In the genomic region with DNA sequence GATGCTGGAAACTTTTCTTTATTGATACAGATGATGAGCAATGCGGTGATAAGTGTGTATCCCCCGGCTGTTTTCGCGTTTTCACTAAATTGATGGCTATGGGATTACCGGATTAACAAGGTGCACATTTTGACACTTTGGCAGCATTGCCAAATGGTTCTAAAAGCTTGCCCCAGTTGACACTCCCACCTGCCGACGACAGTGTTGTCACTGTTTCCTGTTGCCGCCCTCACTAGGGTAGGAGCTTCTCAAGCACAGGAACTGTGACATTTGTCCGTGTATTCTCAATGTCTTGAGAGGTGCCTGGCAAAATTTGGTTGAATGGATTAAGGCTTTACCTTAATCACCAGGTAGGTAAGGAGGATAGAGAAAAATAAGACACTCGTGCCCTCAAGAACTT, we compare ENCODE assay signal across 8 cellular contexts. TPM values are rescaled to one million over a fixed set of nuclear protein-coding genes. Genes with fewer than 3 reads are reported as not detected.
A peak's percentile ranks its signal among the peaks of the same experiment; 100 is the strongest.
DNase-seq lines count a peak whose midpoint lies in the region; ATAC-seq, FAIRE-seq and TF ChIP-seq lines count a peak whose summit lies in the region.

No MANE protein-coding gene starts in this region.

- H3K4me1 ChIP-seq in small intestine (ENCODE audit: control insufficient read depth in 2 of 2, insufficient read depth in 1 of 2, low read depth in 1 of 2, low read length in 1 of 2): peaks cover 3 to 4% of the 10 kb centered on the region in 2 donors

- no peaks in the 10 kb centered on the region for H3K36me3 ChIP-seq in small intestine (ENCODE audit: control insufficient read depth in 2 of 2, insufficient read depth in 2 of 2, low read length in 2 of 2)

- DNase-seq in RWPE1 (ENCODE audit: low spot score) (no peak), small intestine (peak; percentile 61), NCI-H2196 treated with DMSO at 0.1 percent for 48 hours (lab: John Stamatoyannopoulos, UW; ENCODE audit: unreplicated experiment) (no peak), Ammon's horn (ENCODE audit: low spot score) (no peak), HEK293T (ENCODE audit: extremely low spot score) (no peak)
- DNase-seq in activated naive CD4-positive, alpha-beta T cell treated with anti-CD3 and anti-CD28 coated beads, Interleukin-2, amount 10 ng/mL, durations not matched to agents 7 days and 5 days: peak; percentile 89

- H3K27ac ChIP-seq in RWPE1 (peak overlapping the region; percentile 59), small intestine (ENCODE audit: low read depth in 1 of 2, low read length in 1 of 2) (peak overlapping the region; percentile 82 to 87)

- no peaks in the 10 kb centered on the region for H3K27me3 ChIP-seq in small intestine (ENCODE audit: control insufficient read depth in 2 of 2, insufficient read depth in 2 of 2, low read length in 2 of 2)

- H3K36me3 Mint-ChIP-seq in activated naive CD4-positive, alpha-beta T cell treated with anti-CD3 and anti-CD28 coated beads, Interleukin-2, amount 10 ng/mL, durations not matched to agents 7 days and 5 days: peaks cover 38% of the 10 kb centered on the region

- POLR2A ChIA-PET in RWPE1 (lab: Yijun Ruan, JAX; ENCODE audit: low non-redundant PET) (no interaction called here), HEK293T (lab: Yijun Ruan, JAX) (interaction anchor here (1.0 to 1.7 kb wide), 3 partner anchors 77 to 93 kb away, joined by 3 to 8 read pairs (median 4); a partner anchor contains a TSS)

- H3K9me3 Mint-ChIP-seq in activated naive CD4-positive, alpha-beta T cell treated with anti-CD3 and anti-CD28 coated beads, Interleukin-2, amount 10 ng/mL, durations not matched to agents 7 days and 5 days: no peaks in the 10 kb centered on the region

- WGBS in small intestine, 3 donors: 22 to 38% (median 27%) methylated on average over 10 of the region's 10 CpGs

- no peaks in the 10 kb centered on the region for H3K9me3 ChIP-seq in small intestine (ENCODE audit: control insufficient read depth, low read depth)

- H3K4me3 Mint-ChIP-seq in activated naive CD4-positive, alpha-beta T cell treated with anti-CD3 and anti-CD28 coated beads, Interleukin-2, amount 10 ng/mL, durations not matched to agents 7 days and 5 days: peak overlapping the region; percentile 76

- H3K4me3 ChIP-seq in small intestine (ENCODE audit: low read depth in 1 of 2, low read length in 2 of 2): no peak overlapping the region

- peak overlapping the region; percentile 100 for H3K27ac Mint-ChIP-seq in activated naive CD4-positive, alpha-beta T cell treated with anti-CD3 and anti-CD28 coated beads, Interleukin-2, amount 10 ng/mL, durations not matched to agents 7 days and 5 days

- TF ChIP-seq CTCF in RWPE1 (conservative IDR thresholded peaks at IDR 0.05; ENCODE audit: low read depth): no peak

- no peaks in the 10 kb centered on the region for H3K27me3 Mint-ChIP-seq in activated naive CD4-positive, alpha-beta T cell treated with anti-CD3 and anti-CD28 coated beads, Interleukin-2, amount 10 ng/mL, durations not matched to agents 7 days and 5 days

- CTCF ChIA-PET in RWPE1 (lab: Yijun Ruan, JAX): interaction anchor here (0.6 to 2.0 kb wide), 3 partner anchors 25 to 495 kb away, joined by 5 read pairs; a partner anchor contains a TSS
- CTCF ChIA-PET in activated naive CD4-positive, alpha-beta T cell treated with anti-CD3 and anti-CD28 coated beads, Interleukin-2, amount 10 ng/mL, durations not matched to agents 7 days and 5 days (lab: Charles Lee): interaction anchor here (1.1 to 4.2 kb wide), 11 partner anchors 9 to 182 kb away, joined by 3 to 21 read pairs (median 5); a partner anchor contains a TSS
- CTCF ChIA-PET in HEK293T (lab: Yijun Ruan, JAX): no interaction called here

- peaks cover 93% of the 10 kb centered on the region for H3K4me1 Mint-ChIP-seq in activated naive CD4-positive, alpha-beta T cell treated with anti-CD3 and anti-CD28 coated beads, Interleukin-2, amount 10 ng/mL, durations not matched to agents 7 days and 5 days

- FAIRE-seq in small intestine (lab: Jason Lieb, UNC): no peak

- peak; percentile 40 for ATAC-seq in GM18867 (IDR thresholded peaks at IDR 0.05; ENCODE audit: unreplicated experiment)
- no peak for ATAC-seq in HG03457 (IDR thresholded peaks at IDR 0.05; ENCODE audit: unreplicated experiment)

TF ChIP-seq in HEK293T, 16 proteins besides CTCF, POLR2A, EP300 and RAD21:
- no peak for TF ChIP-seq SUZ12 (IDR thresholded peaks at IDR 0.05)
- TF ChIP-seq, protein P1, sequence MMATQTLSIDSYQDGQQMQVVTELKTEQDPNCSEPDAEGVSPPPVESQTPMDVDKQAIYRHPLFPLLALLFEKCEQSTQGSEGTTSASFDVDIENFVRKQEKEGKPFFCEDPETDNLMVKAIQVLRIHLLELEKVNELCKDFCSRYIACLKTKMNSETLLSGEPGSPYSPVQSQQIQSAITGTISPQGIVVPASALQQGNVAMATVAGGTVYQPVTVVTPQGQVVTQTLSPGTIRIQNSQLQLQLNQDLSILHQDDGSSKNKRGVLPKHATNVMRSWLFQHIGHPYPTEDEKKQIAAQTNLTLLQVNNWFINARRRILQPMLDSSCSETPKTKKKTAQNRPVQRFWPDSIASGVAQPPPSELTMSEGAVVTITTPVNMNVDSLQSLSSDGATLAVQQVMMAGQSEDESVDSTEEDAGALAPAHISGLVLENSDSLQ (IDR thresholded peaks at IDR 0.05): no peak
- TF ChIP-seq FOXK2 (IDR thresholded peaks at IDR 0.05): no peak
- TF ChIP-seq SP1 (IDR thresholded peaks at IDR 0.05): no peak
- no peak for TF ChIP-seq HDGF (IDR thresholded peaks at IDR 0.05; ENCODE audit: borderline replicate concordance)
- no peak for TF ChIP-seq FOXM1 (IDR thresholded peaks at IDR 0.05; ENCODE audit: borderline replicate concordance)

RNA-seq across cellular contexts. Expression of a gene that starts 9.8 kb away (rescaled TPM):
- polyA plus RNA-seq in small intestine: 100 to 1,000 TPM in 1 of 3 donors, 10 to 100 TPM in 2; 86.7 to 108 (median 95.5) TPM

Comparison
In these comparisons a context has a peak if more than half of its experiments do, and no peak if none do; other contexts are left out.
1. DNase-seq: peak in activated naive CD4-positive, alpha-beta T cell treated with anti-CD3 and anti-CD28 coated beads, Interleukin-2, amount 10 ng/mL, durations not matched to agents 7 days and 5 days (single experiment) and small intestine (single experiment); none in RWPE1 (single experiment), NCI-H2196 treated with DMSO at 0.1 percent for 48 hours (single experiment), Ammon's horn (single experiment) and HEK293T (single experiment).